Comparison of ENCODE assay signal across 9 cellular contexts in genomic region chr16:85639529-85640253, GRCh38. TPM values are rescaled to one million over a fixed set of nuclear protein-coding genes. Genes with fewer than 3 reads are reported as not detected.
DNase-seq lines count a peak whose midpoint lies in the region; ATAC-seq and TF ChIP-seq lines count a peak whose summit lies in the region.
"Had no signal": no experiment of that assay in that cellular context is flagged by ENCODE, and none has a peak within 500 bp of the region (broad histone marks: within the 10 kb centered on the region; RNA-seq: fewer than 3 reads in every experiment).

No MANE protein-coding gene starts in this region.

- 84 to 94% (median 85%) methylated on average over 32 to 35 of the region's 35 CpGs for WGBS in ovary, 3 donors

- TF ChIP-seq EP300 in ovary (IDR thresholded peaks at IDR 0.05) = no peak

- ATAC-seq in Right ventricle myocardium inferior = peak; percentile 83
- peak; percentile 19 for ATAC-seq in sciatic nerve
- no peak for ATAC-seq in GM21529 (IDR thresholded peaks at IDR 0.05; ENCODE audit: unreplicated experiment)

- intact Hi-C loops in Right ventricle myocardium inferior (cut with DNase I) = no loop called here
- intact Hi-C loops in sciatic nerve (cut with DNase I) = no loop called here
- intact Hi-C loops in ovary (cut with DNase I) = no loop called here

- no peak overlapping the region for H3K27ac ChIP-seq in ovary
- H3K27ac ChIP-seq: SK-N-MC had no signal

- DNase-seq in HT-29 (ENCODE audit: low spot score) = peak; percentile 66
- peak; percentile 92 for DNase-seq in NCI-H69 (lab: John Stamatoyannopoulos, UW)
- DNase-seq in Right ventricle myocardium inferior (ENCODE audit: missing footprints) = peak; percentile 81
- DNase-seq in sciatic nerve (ENCODE audit: low spot score) = no peak
- no peak for DNase-seq in ovary
- no peak for DNase-seq in RKO (ENCODE audit: low spot score)
- DNase-seq in GF-D8 (lab: John Stamatoyannopoulos, UW) = no peak

- H3K4me3 ChIP-seq in ovary = no peak overlapping the region
- H3K4me3 ChIP-seq: SK-N-MC had no signal

- no peaks in the 10 kb centered on the region for H3K27me3 ChIP-seq in ovary

- no peaks in the 10 kb centered on the region for H3K9me3 ChIP-seq in ovary

- H3K36me3 ChIP-seq in ovary = no peaks in the 10 kb centered on the region

- peaks cover 4% of the 10 kb centered on the region for H3K4me1 ChIP-seq in ovary (ENCODE audit: insufficient read depth)

- TF ChIP-seq CTCF in ovary (IDR thresholded peaks at IDR 0.05) = no peak

- no peak for TF ChIP-seq POLR2A in ovary (IDR thresholded peaks at IDR 0.05)

RNA-seq across cellular contexts. Expression of gene GSE1, which starts 26.6 kb away (rescaled TPM):
- total RNA-seq in HT-29 (2014; rRNA removed; shearing (Covaris generic)) = 81.1 and 84.7 TPM in 2 replicates
- 28.9 TPM for total RNA-seq in Right ventricle myocardium inferior
- total RNA-seq in sciatic nerve = 97.3 TPM
- total RNA-seq in ovary = 100 to 1,000 TPM in 4 of 7 donors, 10 to 100 TPM in 3; 37.4 to 212 (median 130) TPM
- 10 to 100 TPM; 32.9 to 36.1 TPM for polyA plus RNA-seq in ovary

RNA-seq across cellular contexts. Expression of gene GINS2, which starts 49.1 kb away (rescaled TPM):
- total RNA-seq in HT-29 (2014; rRNA removed; shearing (Covaris generic)) = 22.8 and 23.4 TPM in 2 replicates
- total RNA-seq in Right ventricle myocardium inferior = 1.4 TPM
- total RNA-seq in sciatic nerve = 1.3 TPM
- total RNA-seq in ovary = 1 to 10 TPM in 3 of 7 donors, under 1 TPM in 4; 0.23 to 1.6 (median 0.95) TPM
- polyA plus RNA-seq in ovary = 1 to 10 TPM; 1.4 to 1.6 TPM

Comparison
In these comparisons a context has a peak if more than half of its experiments do, and no peak if none do; other contexts are left out.
1. DNase-seq: peak in HT-29 (single experiment), NCI-H69 (single experiment) and Right ventricle myocardium inferior (single experiment); none in sciatic nerve (single experiment), ovary (0 of 5), RKO (single experiment) and GF-D8 (single experiment).